Comparison of ENCODE assay signal across 8 cellular contexts in genomic region chrX:123859409-123859827, GRCh38. TPM values are rescaled to one million over a fixed set of nuclear protein-coding genes. Genes with fewer than 3 reads are reported as not detected.
DNase-seq lines count a peak whose midpoint lies in the region; ATAC-seq and TF ChIP-seq lines count a peak whose summit lies in the region.

No MANE protein-coding gene starts in this region.

- no peaks in the 10 kb centered on the region for H3K9me3 ChIP-seq in Panc1 (ENCODE audit: control insufficient read depth, insufficient read depth, low read depth, low read length)

- in situ Hi-C loops in Panc1 (cut with HindIII; ENCODE audit: low pct_unique_long_range_greater_than_20kb, low sequenced_read_pairs), result no loop called here

- TF ChIP-seq CTCF in Panc1 (IDR thresholded peaks at IDR 0.05), result no peak

- no peaks in the 10 kb centered on the region for H3K27me3 ChIP-seq in Panc1 (ENCODE audit: control insufficient read depth, insufficient read depth, low read length)

- peak; percentile 5 for ATAC-seq in HG03521 (IDR thresholded peaks at IDR 0.05; ENCODE audit: unreplicated experiment)
- ATAC-seq in Panc1, result peak; percentile 61

- DNase-seq in stimulated activated naive CD4-positive, alpha-beta T cell (lab: John Stamatoyannopoulos, UW), result peak in 5 of 6 experiments; percentile 28 to 78 (median 59)
- DNase-seq in stimulated activated naive CD4-positive, alpha-beta T cell treated with Interleukin-2 at 50 U/mL for 16 hours (lab: John Stamatoyannopoulos, UW), result no peak
- DNase-seq in Panc1 (ENCODE audit: low read depth, low spot score) (no peak), caudate nucleus (lab: John Stamatoyannopoulos, UW) (peak in 50 of 61 donors; percentile 15 to 87 (median 66)), left kidney (ENCODE audit: low read depth, low spot score) (peak; percentile 87), HCEC 1CT (no peak)
- peak in 2 of 3 experiments; percentile 26 to 27 for DNase-seq in stimulated activated CD4-positive, alpha-beta T cell treated with anti-CD3 and anti-CD28 coated beads, TNF-alpha, amount 100 ng/mL, for 4 hours (ENCODE audit: low read depth in 3 of 3)

- CTCF ChIA-PET in Panc1 (lab: Charles Lee), result interaction anchor here (0.6 kb wide), 3 partner anchors 9 to 274 kb away, joined by 3 to 8 read pairs (median 4); no protein-coding TSS in a partner anchor

- H3K4me3 ChIP-seq in Panc1 (ENCODE audit: low read depth in 2 of 2, low read length in 2 of 2), result peak overlapping the region; percentile 88 to 92

- H3K4me1 ChIP-seq in Panc1 (ENCODE audit: control insufficient read depth, insufficient read depth, low read length), result peaks cover 7% of the 10 kb centered on the region

- H3K27ac ChIP-seq in Panc1 (ENCODE audit: low read length) (peak overlapping the region; percentile 100), caudate nucleus (ENCODE audit: low read depth, low read length) (peak overlapping the region; percentile 88)

- intact Hi-C loops in Panc1 (cut with micrococcal nuclease; ENCODE audit: unreplicated experiment), result no loop called here

- BruUV-seq in Panc1 (replicated peaks; lab: Mats Ljungman, UMichigan), result no TSS peak

- POLR2A ChIA-PET in Panc1 (lab: Charles Lee), result interaction anchor here (0.6 to 0.7 kb wide), 3 partner anchors 24 to 113 kb away, joined by 3 to 8 read pairs (median 6); no protein-coding TSS in a partner anchor

- H3K36me3 ChIP-seq in Panc1 (ENCODE audit: control insufficient read depth, insufficient read depth, low read length), result no peaks in the 10 kb centered on the region; the same call in 1 of the 2 replicates

RNA-seq across cellular contexts. Expression of gene XIAP, which starts 0.4 kb away (rescaled TPM):
- total RNA-seq in Panc1 (2021; ENCODE audit: unreplicated experiment), result 73.7 TPM
- polyA plus RNA-seq in Panc1 (2012; ENCODE audit: insufficient read length), result 28.0 TPM

Comparison
In these comparisons a context has a peak if more than half of its experiments do, and no peak if none do; other contexts are left out.
1. DNase-seq: peak in stimulated activated naive CD4-positive, alpha-beta T cell (5 of 6), caudate nucleus (50 of 61), left kidney (single experiment) and stimulated activated CD4-positive, alpha-beta T cell treated with anti-CD3 and anti-CD28 coated beads, TNF-alpha, amount 100 ng/mL, for 4 hours (2 of 3); none in stimulated activated naive CD4-positive, alpha-beta T cell treated with Interleukin-2 at 50 U/mL for 16 hours (single experiment), Panc1 (single experiment) and HCEC 1CT (single experiment).